ENCODE assay signal across 8 cellular contexts in genomic region chr18:35041752-35042379, GRCh38. TPM values are rescaled to one million over a fixed set of nuclear protein-coding genes. Genes with fewer than 3 reads are reported as not detected.
DNase-seq lines count a peak whose midpoint lies in the region; TF ChIP-seq lines count a peak whose summit lies in the region.

No MANE protein-coding gene starts in this region.

- no peak for DNase-seq in AG04449 (ENCODE audit: low read depth, low spot score)
- DNase-seq in HAP-1 (ENCODE audit: low spot score in 2 of 2): peak; percentile 34 to 35
- peak; percentile 61 for DNase-seq in SK-N-DZ (ENCODE audit: low spot score)
- no peak for DNase-seq in effector memory CD4-positive, alpha-beta T cell
- DNase-seq in mucosa of gallbladder (ENCODE audit: low spot score): no peak
- no peak for DNase-seq in stimulated activated CD4-positive, alpha-beta T cell treated with anti-CD3 and anti-CD28 coated beads, Interleukin-15, amount 100 ng/mL, for 24 hours
- DNase-seq in NOMO-1 treated with DMSO at 0.1 percent for 48 hours (lab: John Stamatoyannopoulos, UW; ENCODE audit: unreplicated experiment): no peak

- CTCF ChIA-PET in AG04449 (lab: Yijun Ruan, JAX): interaction anchor here (0.7 to 2.6 kb wide), 6 partner anchors 12 to 176 kb away, joined by 3 to 27 read pairs (median 4); no protein-coding TSS in a partner anchor

- H3K4me1 ChIP-seq in HAP-1: peaks cover 23% of the 10 kb centered on the region
- H3K4me1 ChIP-seq in effector memory CD4-positive, alpha-beta T cell (ENCODE audit: control insufficient read depth, insufficient read depth, low read length, poor library complexity, severe bottlenecking): peaks cover 28% of the 10 kb centered on the region
- H3K4me1 ChIP-seq in muscle layer of colon (ENCODE audit: insufficient read depth, low read length): peaks cover 29% of the 10 kb centered on the region

- peak overlapping the region; percentile 94 for H3K27ac ChIP-seq in effector memory CD4-positive, alpha-beta T cell (ENCODE audit: insufficient read depth, low read length, poor library complexity, severe bottlenecking)
- peak overlapping the region; percentile 94 for H3K27ac ChIP-seq in muscle layer of colon (ENCODE audit: low read depth, low read length)

- H3K36me3 ChIP-seq in HAP-1 (replicated peaks): no peaks in the 10 kb centered on the region
- H3K36me3 ChIP-seq in effector memory CD4-positive, alpha-beta T cell (ENCODE audit: control insufficient read depth, insufficient read depth, low read length): no peaks in the 10 kb centered on the region
- H3K36me3 ChIP-seq in muscle layer of colon (ENCODE audit: insufficient read depth, low read length): no peaks in the 10 kb centered on the region

- POLR2A ChIA-PET in AG04449 (lab: Yijun Ruan, JAX): interaction anchor here (2.2 kb wide), 1 partner anchor 13 kb away, joined by 12 read pairs; no protein-coding TSS in a partner anchor

- H3K27me3 ChIP-seq in HAP-1 (ENCODE audit: low read depth) (no peaks in the 10 kb centered on the region), muscle layer of colon (ENCODE audit: control insufficient read depth in 1 of 2, insufficient read depth in 2 of 2, low read length in 2 of 2) (no peaks in the 10 kb centered on the region)
- H3K27me3 ChIP-seq in effector memory CD4-positive, alpha-beta T cell (replicated peaks; ENCODE audit: control insufficient read depth, insufficient read depth, low read length, poor library complexity, severe bottlenecking): no peaks in the 10 kb centered on the region

- peak overlapping the region; percentile 98 for H3K4me3 ChIP-seq in AG04449 (ENCODE audit: low read depth, low read length)
- peak overlapping the region; percentile 75 for H3K4me3 ChIP-seq in HAP-1
- H3K4me3 ChIP-seq in effector memory CD4-positive, alpha-beta T cell (ENCODE audit: insufficient read depth, low read depth, low read length, poor library complexity, severe bottlenecking): peak overlapping the region; percentile 85
- peak overlapping the region; percentile 92 to 100 for H3K4me3 ChIP-seq in muscle layer of colon (ENCODE audit: low read depth in 1 of 2, low read length in 2 of 2)

- in situ Hi-C loops in HAP-1 (cut with MboI; ENCODE audit: low sequenced_read_pairs): no loop called here

- H3K9ac ChIP-seq in muscle layer of colon (ENCODE audit: low read length): peak overlapping the region; percentile 37

- H3K9me3 ChIP-seq in HAP-1: no peaks in the 10 kb centered on the region
- no peaks in the 10 kb centered on the region for H3K9me3 ChIP-seq in effector memory CD4-positive, alpha-beta T cell (ENCODE audit: control insufficient read depth, low read length)
- H3K9me3 ChIP-seq in muscle layer of colon (ENCODE audit: low read length): no peaks in the 10 kb centered on the region

- TF ChIP-seq CTCF in AG04449 (IDR thresholded peaks at IDR 0.05; ENCODE audit: insufficient read depth, low read length, missing control alignments): no peak

RNA-seq across cellular contexts. Expression of gene MAPRE2, which starts 0.7 kb away (rescaled TPM):
- 20.1 and 20.2 TPM in 2 replicates for polyA plus RNA-seq in SK-N-DZ (2014; cell fraction: cytosol; rRNA removed)
- 12.3 and 16.4 TPM in 2 replicates for polyA plus RNA-seq in SK-N-DZ (2014; cell fraction: nucleus; rRNA removed)
- total RNA-seq in mucosa of gallbladder: 75.8 TPM

Comparison
In these comparisons a context has a peak if more than half of its experiments do, and no peak if none do; other contexts are left out.
1. DNase-seq: peak in HAP-1 (2 of 2) and SK-N-DZ (single experiment); none in AG04449 (single experiment), effector memory CD4-positive, alpha-beta T cell (0 of 3), mucosa of gallbladder (single experiment), stimulated activated CD4-positive, alpha-beta T cell treated with anti-CD3 and anti-CD28 coated beads, Interleukin-15, amount 100 ng/mL, for 24 hours (single experiment) and NOMO-1 treated with DMSO at 0.1 percent for 48 hours (single experiment).
2. Peak in every context shown above with its lines, with median percentiles within 50 percentile points of each other: H3K4me3 ChIP-seq.